ENCODE assay signal across 28 cellular contexts in the genomic region with DNA sequence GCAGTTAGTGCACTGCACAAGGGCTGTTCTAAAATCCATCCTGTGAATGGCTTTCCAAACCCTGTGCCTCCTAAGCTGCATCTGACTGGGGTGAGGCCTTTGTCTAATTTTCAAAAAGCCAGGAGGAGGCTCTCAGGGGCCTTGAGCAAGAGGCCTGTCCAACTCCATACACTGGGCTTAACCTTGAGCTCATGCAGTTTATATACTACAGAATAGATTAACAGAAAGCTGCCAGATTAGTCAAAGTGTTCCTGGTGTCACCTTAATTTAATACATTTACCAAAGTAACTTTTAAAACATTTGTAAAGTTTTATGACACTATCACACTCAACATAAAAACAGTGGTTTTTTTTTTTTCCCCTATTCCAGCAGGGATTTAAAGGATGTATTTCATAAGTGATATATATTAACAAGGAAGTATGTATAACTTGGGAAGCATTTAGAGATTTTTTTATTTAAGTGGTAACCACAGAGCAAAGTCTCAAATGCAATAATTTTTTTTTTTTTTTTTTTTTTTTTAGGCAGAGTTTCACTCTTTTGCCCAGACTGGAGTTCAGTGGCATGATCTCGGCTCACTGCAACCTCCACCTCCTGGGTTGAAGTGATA.
"Had no signal": no experiment of that assay in that cellular context is flagged by ENCODE, and none has a peak within 500 bp of the region (broad histone marks: within the 10 kb centered on the region; RNA-seq: fewer than 3 reads in every experiment).

No MANE protein-coding gene starts in this region.

- H3K27ac ChIP-seq: left lung, lower lobe of right lung, neural progenitor cell, neutrophil, parathyroid adenoma, right atrium auricular region, right lobe of liver, suprapubic skin, thoracic aorta, tibial artery, upper lobe of right lung had no signal

- ATAC-seq: left cardiac atrium; left lung; lower lobe of right lung; natural killer cell; right lobe of liver; stimulated activated naive B cell treated with anti-CD40 and anti-IgM and Interleukin-4, amounts not matched to agents 10 μg/mL and 1 μg/mL and 100 μg/mL, for 72 hours; upper lobe of right lung had no signal

- DNase-seq: hippocampal formation; kidney glomerular epithelial cell; left cardiac atrium; left lung; lower lobe of right lung; mammary epithelial cell; mesenchymal stem cell; naive B cell; natural killer cell; nephron progenitor cell; occipital lobe; right lobe of liver; stimulated activated CD4-positive, alpha-beta T cell treated with anti-CD3 and anti-CD28 coated beads, Interleukin-12 subunit alpha, Interleukin-12 subunit beta, amount 100 ng/mL, for 4 hours; stimulated activated CD4-positive, alpha-beta T cell treated with anti-CD3 and anti-CD28 coated beads, Interleukin-15, amount 100 ng/mL, for 24 hours; stimulated activated CD4-positive, alpha-beta T cell treated with anti-CD3 and anti-CD28 coated beads, Interleukin-2, amount 100 ng/mL, for 24 hours; stimulated activated CD4-positive, alpha-beta T cell treated with anti-CD3 and anti-CD28 coated beads, Interleukin-4, amount 100 ng/mL, for 1 hour; stimulated activated naive B cell treated with anti-CD40 and anti-IgM and Interleukin-4, amounts not matched to agents 10 μg/mL and 1 μg/mL and 100 μg/mL, for 72 hours; tibial artery; trophoblast cell; upper lobe of right lung had no signal

- H3K4me1 ChIP-seq: left lung, lower lobe of right lung, neural progenitor cell, parathyroid adenoma, right atrium auricular region, suprapubic skin, tibial artery, upper lobe of right lung had no signal

- H3K36me3 ChIP-seq: neural progenitor cell, neutrophil had no signal

- H3K27me3 ChIP-seq: left lung, neural progenitor cell, neutrophil, right atrium auricular region, right lobe of liver, suprapubic skin, tibial artery, upper lobe of right lung had no signal

- H3K9me3 ChIP-seq: left lung, lower lobe of right lung, neutrophil, right atrium auricular region, right lobe of liver, suprapubic skin, thoracic aorta, tibial artery, upper lobe of right lung had no signal

- FAIRE-seq: keratinocyte, urothelium cell line had no signal

- H3K4me3 ChIP-seq: left lung, lower lobe of right lung, neural progenitor cell, right atrium auricular region, right lobe of liver, suprapubic skin, thoracic aorta, tibial artery, upper lobe of right lung had no signal
